In genomic region chr1:176893625-176894352, GRCh38 we compare ENCODE assay signal across 22 cellular contexts.
"Had no signal": no experiment of that assay in that cellular context is flagged by ENCODE, and none has a peak within 500 bp of the region (broad histone marks: within the 10 kb centered on the region; RNA-seq: fewer than 3 reads in every experiment).

No MANE protein-coding gene starts in this region.

- H3K36me3 ChIP-seq: gastrocnemius medialis, left lung, lower lobe of right lung, prostate gland, sigmoid colon, stomach, thyroid gland had no signal

- H3K4me1 ChIP-seq: gastrocnemius medialis, prostate gland had no signal

- ATAC-seq: effector memory CD8-positive, alpha-beta T cell; esophagus mucosa; gastrocnemius medialis; left lung; lower lobe of right lung; naive thymus-derived CD8-positive, alpha-beta T cell; stimulated activated effector memory CD8-positive, alpha-beta T cell treated with anti-CD3 and anti-CD28 coated beads, Interleukin-12 subunit alpha, Interleukin-12 subunit beta, amount 100 ng/mL, for 72 hours had no signal

- DNase-seq: cortex of kidney; effector memory CD8-positive, alpha-beta T cell; foreskin fibroblast; gastrocnemius medialis; head of caudate nucleus; kidney; left lung; lower lobe of right lung; naive thymus-derived CD8-positive, alpha-beta T cell; nephron progenitor cell; right cardiac atrium; sigmoid colon; stimulated activated CD4-positive, alpha-beta T cell treated with anti-CD3 and anti-CD28 coated beads, Interleukin-2, amount 100 ng/mL, for 24 hours; stimulated activated CD4-positive, alpha-beta T cell treated with anti-CD3 and anti-CD28 coated beads, Interleukin-4, amount 100 ng/mL, for 24 hours; stimulated activated naive CD4-positive, alpha-beta T cell treated with Interleukin-2 at 50 U/mL for 16 hours; stomach; thyroid gland had no signal

- H3K9me3 ChIP-seq: gastrocnemius medialis, left lung, lower lobe of right lung, prostate gland, sigmoid colon, stomach, thyroid gland had no signal

- H3K27me3 ChIP-seq: gastrocnemius medialis, thyroid gland had no signal

- H3K4me3 ChIP-seq: gastrocnemius medialis, hepatocyte, left lung, lower lobe of right lung, prostate gland, sigmoid colon, stomach, thyroid gland had no signal

- H3K27ac ChIP-seq: epithelial cell of prostate, gastrocnemius medialis, hepatocyte, left lung, lower lobe of right lung, prostate gland, sigmoid colon, stomach, thyroid gland had no signal
